In the genomic region with DNA sequence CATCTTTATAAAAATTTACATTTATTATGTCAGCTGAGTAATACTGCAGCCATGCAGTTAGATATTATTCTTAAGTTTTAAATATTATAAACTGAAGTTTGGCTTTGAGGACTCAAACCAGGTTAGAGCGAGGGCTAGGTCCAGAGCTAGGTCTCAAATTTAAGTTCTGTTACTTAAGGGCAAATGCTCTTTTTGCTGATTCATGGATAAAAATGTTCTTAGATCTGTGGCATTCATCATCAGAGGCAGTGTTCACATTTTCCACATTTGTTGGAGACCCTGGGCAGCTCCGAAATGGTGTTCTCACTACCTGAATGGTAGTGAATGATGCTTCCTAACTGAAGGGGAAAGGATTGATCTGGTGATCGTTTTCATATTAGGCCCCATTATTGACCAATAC, we compare ENCODE assay signal across 21 cellular contexts.
DNase-seq lines count a peak whose midpoint lies in the region; ATAC-seq, FAIRE-seq and TF ChIP-seq lines count a peak whose summit lies in the region.
"Had no signal": no experiment of that assay in that cellular context is flagged by ENCODE, and none has a peak within 500 bp of the region (broad histone marks: within the 10 kb centered on the region; RNA-seq: fewer than 3 reads in every experiment).

No MANE protein-coding gene starts in this region.

- H3K56ac ChIP-seq in mesendoderm (ENCODE audit: low read length): no peak overlapping the region

- H3K9me1 ChIP-seq in K562 (ENCODE audit: control insufficient read depth, insufficient read depth, low read length): no peaks in the 10 kb centered on the region

- POLR2A ChIA-PET in HepG2 (lab: Yijun Ruan, JAX) (no interaction called here), K562 (lab: Yijun Ruan, JAX) (no interaction called here)

- no TSS peak for BruUV-seq in HepG2 (replicated peaks; lab: Mats Ljungman, UMichigan)
- BruUV-seq in K562 (replicated peaks; lab: Mats Ljungman, UMichigan): no TSS peak

- no peak overlapping the region for H4K8ac ChIP-seq in mesendoderm (ENCODE audit: low read depth, low read length)

- intact Hi-C loops in HepG2 (cut with micrococcal nuclease; ENCODE audit: unreplicated experiment): no loop called here
- intact Hi-C loops in right lobe of liver (cut with DNase I): no loop called here
- intact Hi-C loops in K562 (cut with micrococcal nuclease): no loop called here
- intact Hi-C loops in stomach (cut with DNase I; ENCODE audit: low total_unique reads): no loop called here

- H3K79me1 ChIP-seq in mesendoderm (ENCODE audit: low read length): no peaks in the 10 kb centered on the region

- no peak overlapping the region for H3K23ac ChIP-seq in mesendoderm (ENCODE audit: low read length)

- H3K4me2 ChIP-seq in HepG2 (ENCODE audit: low read depth, low read length) (no peak overlapping the region), K562 (ENCODE audit: insufficient read depth, low read length) (no peak overlapping the region), mesendoderm (ENCODE audit: low read length) (no peak overlapping the region)
- H3K4me2 ChIP-seq: BLaER1 treated with 17β-estradiol and CSF1 and Interleukin-3, amounts not matched to agents 10 nM and 100 nM had no signal

- no peaks in the 10 kb centered on the region for H3K27me3 ChIP-seq in HepG2 (ENCODE audit: control insufficient read depth in 1 of 2, insufficient read depth in 2 of 2, low read length in 2 of 2)
- no peaks in the 10 kb centered on the region for H3K27me3 ChIP-seq in right lobe of liver
- H3K27me3 ChIP-seq in K562 (ENCODE audit: control insufficient read depth in 2 of 2, insufficient read depth in 2 of 2, low read length in 2 of 2): no peaks in the 10 kb centered on the region
- H3K27me3 ChIP-seq in mesendoderm (ENCODE audit: insufficient read depth, low read length, poor library complexity): no peaks in the 10 kb centered on the region
- no peaks in the 10 kb centered on the region for H3K27me3 ChIP-seq in stomach
- H3K27me3 ChIP-seq: BE2C; BLaER1 treated with 17β-estradiol and CSF1 and Interleukin-3, amounts not matched to agents 10 nM and 100 nM had no signal

- H4K5ac ChIP-seq in mesendoderm (ENCODE audit: low read length): no peak overlapping the region

- in situ Hi-C loops in HepG2 (cut with HindIII; ENCODE audit: extremely low pct_ligation_motif_present, low pct_unique_long_range_greater_than_20kb) (loop anchor here (25.0 kb wide), 2 partner anchors 523 to 577 kb away; a partner anchor contains a TSS), K562 (cut with MboI) (no loop called here)

- H2BK15ac ChIP-seq in mesendoderm (replicated peaks; ENCODE audit: low read depth): no peak overlapping the region

- no peaks in the 10 kb centered on the region for H3K36me3 ChIP-seq in HepG2 (replicated peaks in 1 of 2; ENCODE audit: control insufficient read depth in 1 of 2, insufficient read depth in 2 of 2, low read length in 2 of 2)
- H3K36me3 ChIP-seq in right lobe of liver: no peaks in the 10 kb centered on the region
- no peaks in the 10 kb centered on the region for H3K36me3 ChIP-seq in K562 (ENCODE audit: control insufficient read depth, insufficient read depth, low read length)
- no peaks in the 10 kb centered on the region for H3K36me3 ChIP-seq in mesendoderm (ENCODE audit: control insufficient read depth, insufficient read depth, low read length)
- no peaks in the 10 kb centered on the region for H3K36me3 ChIP-seq in stomach
- H3K36me3 ChIP-seq: BE2C; BLaER1 treated with 17β-estradiol and CSF1 and Interleukin-3, amounts not matched to agents 10 nM and 100 nM had no signal

- WGBS in HepG2 (ENCODE audit: low lambda C conversion rate): 6% methylated on average over 3 of the region's 3 CpGs
- 59% methylated on average over 3 of the region's 3 CpGs for whole genome bisulfite sequencing in right lobe of liver (ENCODE audit: insufficient coverage, low coverage, low lambda C conversion rate, missing lambda C conversion rate)
- WGBS in K562 (ENCODE audit: insufficient coverage, low coverage, missing lambda C conversion rate): 0% methylated on average over 3 of the region's 3 CpGs
- no CpG with 5 or more reads among the region's 3 CpGs for WGBS in mesendoderm (ENCODE audit: extremely low coverage, insufficient coverage, low lambda C conversion rate)
- 82 to 96% (median 90%) methylated on average over 3 of the region's 3 CpGs for WGBS in stomach, 5 donors

- no peak overlapping the region for H2AFZ ChIP-seq in HepG2 (ENCODE audit: low read length)
- H2AFZ ChIP-seq in K562 (ENCODE audit: low read depth, low read length): no peak overlapping the region

- H3K18ac ChIP-seq in mesendoderm (ENCODE audit: low read length): peak overlapping the region; percentile 75

- no peak for TF ChIP-seq CTCF in HepG2 (CRISPR knock-in tag; IDR thresholded peaks at IDR 0.05)
- no peak for TF ChIP-seq CTCF in right lobe of liver (IDR thresholded peaks at IDR 0.05)
- no peak for TF ChIP-seq CTCF in K562 (IDR thresholded peaks at IDR 0.05 in 2 of 3, conservative IDR thresholded peaks at IDR 0.05 in 1 of 3; ENCODE audit: insufficient read depth in 2 of 3, low read depth in 1 of 3, low read length in 3 of 3)
- TF ChIP-seq CTCF in stomach (IDR thresholded peaks at IDR 0.05): no peak

- H3K4ac ChIP-seq in mesendoderm (ENCODE audit: low read depth, low read length): no peak overlapping the region

- H3K9ac ChIP-seq in HepG2 (ENCODE audit: insufficient read depth, low read depth, low read length): no peak overlapping the region
- H3K9ac ChIP-seq in K562 (ENCODE audit: insufficient read depth in 1 of 2, low read depth in 2 of 2, low read length in 2 of 2): no peak overlapping the region
- H3K9ac ChIP-seq in mesendoderm (ENCODE audit: low read length): no peak overlapping the region
- H3K9ac ChIP-seq: BLaER1 treated with 17β-estradiol and CSF1 and Interleukin-3, amounts not matched to agents 10 nM and 100 nM had no signal

- no peaks in the 10 kb centered on the region for H3K9me3 ChIP-seq in HepG2 (ENCODE audit: low read length)
- no peaks in the 10 kb centered on the region for H3K9me3 ChIP-seq in right lobe of liver
- no peaks in the 10 kb centered on the region for H3K9me3 ChIP-seq in K562 (replicated peaks; ENCODE audit: control insufficient read depth, insufficient read depth, low read depth, low read length)
- H3K9me3 ChIP-seq in stomach: peaks cover 0 to 4% (median 0%) of the 10 kb centered on the region in 4 donors
- H3K9me3 ChIP-seq: BE2C had no signal

- H3K4me3 ChIP-seq in HepG2 (replicated peaks in 1 of 3; ENCODE audit: insufficient read depth in 1 of 3, low read depth in 2 of 3, low read length in 3 of 3): no peak overlapping the region
- no peak overlapping the region for H3K4me3 ChIP-seq in right lobe of liver
- no peak overlapping the region for H3K4me3 ChIP-seq in K562
- no peak overlapping the region for H3K4me3 ChIP-seq in mesendoderm (ENCODE audit: low read length)
- H3K4me3 ChIP-seq in stomach: no peak overlapping the region
- H3K4me3 ChIP-seq: BLaER1 treated with 17β-estradiol and CSF1 and Interleukin-3, amounts not matched to agents 10 nM and 100 nM had no signal

- no peak for ATAC-seq in HepG2
- no peak for ATAC-seq in right lobe of liver
- no peak for ATAC-seq in K562
- ATAC-seq: HCT116 had no signal

- no peak overlapping the region for H2AK5ac ChIP-seq in mesendoderm (ENCODE audit: low read length)

- H2BK5ac ChIP-seq in mesendoderm (ENCODE audit: low read length): no peak overlapping the region

- no peak for TF ChIP-seq EP300 in HepG2 (IDR thresholded peaks at IDR 0.05; ENCODE audit: low read depth in 2 of 2, low read length in 2 of 2)
- TF ChIP-seq EP300 in HepG2 (CRISPR knock-in tag; IDR thresholded peaks at IDR 0.05; ENCODE audit: borderline replicate concordance): no peak
- no peak for TF ChIP-seq EP300 in K562 (IDR thresholded peaks at IDR 0.05; ENCODE audit: low read length)
- no peak for TF ChIP-seq EP300 in stomach (IDR thresholded peaks at IDR 0.05)

- DNase-seq in HepG2 (ENCODE audit: low spot score) (no peak), right lobe of liver (no peak), K562 (ENCODE audit: extremely low read depth in 1 of 4, low spot score in 3 of 4) (no peak), mesendoderm (no peak), medulla oblongata (ENCODE audit: extremely low spot score) (no peak), stomach (no peak)
- DNase-seq: ACHN; AML-193; BE2C; Calu3; CD4-positive, alpha-beta T cell; CD8-positive, alpha-beta memory T cell; DMS53; DMS79 treated with DMSO at 0.1 percent for 48 hours; GF-D8; H9 had no signal

- H3K79me2 ChIP-seq in HepG2 (ENCODE audit: insufficient read depth, low read length): no peaks in the 10 kb centered on the region
- no peaks in the 10 kb centered on the region for H3K79me2 ChIP-seq in K562 (ENCODE audit: control insufficient read depth, insufficient read depth, low read length)
- H3K79me2 ChIP-seq in mesendoderm (ENCODE audit: control insufficient read depth, insufficient read depth, low read length): no peaks in the 10 kb centered on the region

- H3K27ac ChIP-seq in HepG2 (ENCODE audit: extremely low read length, insufficient read depth, low read length) (no peak overlapping the region), right lobe of liver (no peak overlapping the region), K562 (ENCODE audit: extremely low read depth, low read depth, low read length) (no peak overlapping the region), mesendoderm (ENCODE audit: low read depth, low read length) (no peak overlapping the region), stomach (no peak overlapping the region)
- H3K27ac ChIP-seq: 22Rv1; BLaER1 treated with 17β-estradiol and CSF1 and Interleukin-3, amounts not matched to agents 10 nM and 100 nM had no signal

- no peak overlapping the region for H2BK120ac ChIP-seq in mesendoderm (ENCODE audit: low read depth, low read length)

- CTCF ChIA-PET in HepG2 (lab: Yijun Ruan, JAX; ENCODE audit: low intra/inter-chr PET ratio, low total read pairs): interaction anchor here (1.1 to 4.5 kb wide), 2 partner anchors 223 kb away, joined by 3 to 40 read pairs; no protein-coding TSS in a partner anchor
- CTCF ChIA-PET in K562 (lab: Yijun Ruan, JAX; ENCODE audit: low intra/inter-chr PET ratio): no interaction called here

- FAIRE-seq in HepG2 (lab: Jason Lieb, UNC) (no peak), K562 (lab: Jason Lieb, UNC) (no peak)
- FAIRE-seq: A204.1, GM12891 had no signal

- H4K20me1 ChIP-seq in HepG2 (ENCODE audit: insufficient read depth, low read length) (no peaks in the 10 kb centered on the region; the same call in 1 of the 2 replicates), K562 (replicated peaks; ENCODE audit: control insufficient read depth, insufficient read depth, low read length) (no peaks in the 10 kb centered on the region)
- H4K20me1 ChIP-seq: BLaER1 treated with 17β-estradiol and CSF1 and Interleukin-3, amounts not matched to agents 10 nM and 100 nM had no signal

- TF ChIP-seq POLR2A in HepG2 (IDR thresholded peaks at IDR 0.05; ENCODE audit: insufficient read depth in 1 of 2, low read depth in 2 of 2, low read length in 2 of 2) (no peak), right lobe of liver (IDR thresholded peaks at IDR 0.05) (no peak), K562 (conservative IDR thresholded peaks at IDR 0.05) (no peak), stomach (IDR thresholded peaks at IDR 0.05) (no peak)

- no peaks in the 10 kb centered on the region for H3K4me1 ChIP-seq in HepG2 (ENCODE audit: insufficient read depth, low read length)
- H3K4me1 ChIP-seq in right lobe of liver: no peaks in the 10 kb centered on the region
- no peaks in the 10 kb centered on the region for H3K4me1 ChIP-seq in K562 (replicated peaks in 1 of 2; ENCODE audit: control insufficient read depth in 2 of 2, insufficient read depth in 2 of 2, low read length in 2 of 2)
- no peaks in the 10 kb centered on the region for H3K4me1 ChIP-seq in mesendoderm (ENCODE audit: control insufficient read depth, low read depth, low read length)
- no peaks in the 10 kb centered on the region for H3K4me1 ChIP-seq in stomach
- H3K4me1 ChIP-seq: BE2C had no signal

- TF ChIP-seq RAD21 in HepG2 (CRISPR knock-in tag; IDR thresholded peaks at IDR 0.05): no peak
- no peak for TF ChIP-seq RAD21 in K562 (CRISPR knock-in tag; conservative IDR thresholded peaks at IDR 0.05 in 1 of 2, IDR thresholded peaks at IDR 0.05 in 1 of 2)
